ENCODE assay signal across 32 cellular contexts in genomic region chr6:43347444-43347843, GRCh38. TPM values are rescaled to one million over a fixed set of nuclear protein-coding genes. Genes with fewer than 3 reads are reported as not detected.
"Had no signal": no experiment of that assay in that cellular context is flagged by ENCODE, and none has a peak within 500 bp of the region (broad histone marks: within the 10 kb centered on the region; RNA-seq: fewer than 3 reads in every experiment).

No MANE protein-coding gene starts in this region.

- H3K27me3 ChIP-seq: dorsolateral prefrontal cortex, esophagus squamous epithelium, gastrocnemius medialis, heart right ventricle had no signal

- H3K4me3 Mint-ChIP-seq: mesothelial cell of epicardium; naive B cell; naive thymus-derived CD8-positive, alpha-beta T cell had no signal

- H3K27me3 Mint-ChIP-seq: naive B cell; naive thymus-derived CD8-positive, alpha-beta T cell had no signal

- H3K4me1 ChIP-seq: esophagus squamous epithelium, gastrocnemius medialis, lower lobe of right lung had no signal

- ATAC-seq: esophagus mucosa; gastrocnemius medialis; left colon; left lobe of liver; lower lobe of right lung; mucosa of descending colon; naive thymus-derived CD8-positive, alpha-beta T cell had no signal

- H3K27ac ChIP-seq: coronary artery, dorsolateral prefrontal cortex, esophagus squamous epithelium, gastrocnemius medialis, heart right ventricle, left ventricle myocardium inferior, lower lobe of right lung had no signal

- DNase-seq: dermis blood vessel endothelial cell; dorsolateral prefrontal cortex; effector CD4-positive, alpha-beta T cell; effector memory CD4-positive, alpha-beta T cell; esophagus squamous epithelium; foreskin fibroblast; foreskin melanocyte; gastrocnemius medialis; glutamatergic neuron; head of caudate nucleus; heart right ventricle; hippocampal formation; left colon; left ventricle myocardium inferior; lower lobe of right lung; mesenchymal stem cell; mucosa of descending colon; naive B cell; naive thymus-derived CD8-positive, alpha-beta T cell had no signal

- H3K9me3 Mint-ChIP-seq: mesothelial cell of epicardium; naive B cell; naive thymus-derived CD8-positive, alpha-beta T cell had no signal

- H3K4me1 Mint-ChIP-seq: mesothelial cell of epicardium had no signal

- H3K27ac Mint-ChIP-seq: mesothelial cell of epicardium; naive B cell; naive thymus-derived CD8-positive, alpha-beta T cell had no signal

- H3K9me3 ChIP-seq: esophagus squamous epithelium, gastrocnemius medialis, heart right ventricle, left ventricle myocardium inferior, lower lobe of right lung, mucosa of descending colon had no signal

- H3K4me3 ChIP-seq: coronary artery, dorsolateral prefrontal cortex, esophagus squamous epithelium, gastrocnemius medialis, heart right ventricle, left ventricle myocardium inferior, lower lobe of right lung, mucosa of descending colon had no signal

RNA-seq across cellular contexts. Expression of gene CRIP3, which starts 38.8 kb away (rescaled TPM):
- total RNA-seq: endothelial cell of umbilical vein, epithelial cell of proximal tubule, glomerular endothelial cell, lung microvascular endothelial cell, myocyte had no signal
- polyA plus RNA-seq: endothelial cell of umbilical vein; naive thymus-derived CD8-positive, alpha-beta T cell had no signal

RNA-seq across cellular contexts. Expression of gene SLC22A7, which starts 49.4 kb away (rescaled TPM):
- total RNA-seq: dermis blood vessel endothelial cell; endothelial cell of umbilical vein; epithelial cell of proximal tubule; esophagus mucosa; esophagus squamous epithelium; glomerular endothelial cell; kidney epithelial cell; left colon; left ventricle myocardium inferior; lower leg skin; lower lobe of right lung; lung microvascular endothelial cell; mesenteric fat pad; mesothelial cell of epicardium; myocyte; naive thymus-derived CD8-positive, alpha-beta T cell had no signal
- polyA plus RNA-seq: endothelial cell of umbilical vein; keratinocyte; naive thymus-derived CD8-positive, alpha-beta T cell had no signal
